ENCODE assay signal across 8 cellular contexts in genomic region chr19:55674841-55675660, GRCh38. TPM values are rescaled to one million over a fixed set of nuclear protein-coding genes. Genes with fewer than 3 reads are reported as not detected.
A peak's percentile ranks its signal among the peaks of the same experiment; 100 is the strongest.
DNase-seq lines count a peak whose midpoint lies in the region; ATAC-seq and TF ChIP-seq lines count a peak whose summit lies in the region.

Gene EPN1, plus strand, starts transcription at chr19:55675226. Its CDS starts 3,402 bp downstream, at chr19:55678628.

- no peaks in the 10 kb centered on the region for H3K27me3 ChIP-seq in SK-N-SH (ENCODE audit: insufficient read depth)

- no peak for TF ChIP-seq CTCF in SK-N-SH (IDR thresholded peaks at IDR 0.05)

- H3K79me2 ChIP-seq in SK-N-SH (ENCODE audit: insufficient read depth) = peaks cover 87% of the 10 kb centered on the region

- peaks cover 21 to 43% of the 10 kb centered on the region in 2 experiments for H3K36me3 ChIP-seq in SK-N-SH (replicated peaks in 1 of 2; ENCODE audit: control insufficient read depth in 1 of 2, insufficient read depth in 2 of 2, low read length in 1 of 2)

- WGBS in SK-N-SH (ENCODE audit: low lambda C conversion rate) = 0% methylated on average over 5 of the region's 101 CpGs

- H3K9me2 ChIP-seq in SK-N-SH = no peaks in the 10 kb centered on the region

- TF ChIP-seq RAD21 in SK-N-SH (IDR thresholded peaks at IDR 0.05; ENCODE audit: low read length) = no peak

- H3K4me2 ChIP-seq in SK-N-SH = peak within 1 kb of the TSS; percentile 97

- no peak within 1 kb of the TSS for H2AFZ ChIP-seq in SK-N-SH (ENCODE audit: low read depth)

- no peaks in the 10 kb centered on the region for H3K9me3 ChIP-seq in SK-N-SH

- peak within 1 kb of the TSS; percentile 87 for H3K9ac ChIP-seq in SK-N-SH

- peak within 1 kb of the TSS; percentile 74 to 96 for H3K4me3 ChIP-seq in SK-N-SH (ENCODE audit: low read depth in 2 of 2, low read length in 1 of 2)

- DNase-seq in GM04504 (ENCODE audit: low read depth) (peak; percentile 92), NCI-H1092 (lab: John Stamatoyannopoulos, UW) (peak; percentile 91), SK-N-SH (peak; percentile 99), globus pallidus (ENCODE audit: low spot score) (peak; percentile 92), nucleus accumbens (lab: John Stamatoyannopoulos, UW) (peak; percentile 67 to 97 (median 92)), superior temporal gyrus (ENCODE audit: extremely low spot score) (peak; percentile 95)
- DNase-seq in activated naive CD4-positive, alpha-beta T cell treated with anti-CD3 and anti-CD28 coated beads, Interleukin-2, amount 50 U/mL, for 16 hours = peak; percentile 98

- H4K20me1 ChIP-seq in SK-N-SH (ENCODE audit: insufficient read depth) = peaks cover 78% of the 10 kb centered on the region

- ATAC-seq in HG02588 (IDR thresholded peaks at IDR 0.05; ENCODE audit: unreplicated experiment) = peak; percentile 63

- peak within 1 kb of the TSS; percentile 74 to 84 for H3K27ac ChIP-seq in SK-N-SH (ENCODE audit: low read depth in 2 of 2, low read length in 1 of 2)

- CTCF ChIA-PET in SK-N-SH (lab: Yijun Ruan, JAX) = interaction anchor here (0.8 kb wide), 1 partner anchor 42 kb away, joined by 3 read pairs; no protein-coding TSS in a partner anchor

- TF ChIP-seq EP300 in SK-N-SH (IDR thresholded peaks at IDR 0.05; ENCODE audit: borderline replicate concordance in 1 of 2, low read depth in 1 of 2, low read length in 1 of 2) = 0 out of 4 replicates have a peak, but pooled peaks of 1 of the 2 experiments have one; percentile 29

- H3F3A ChIP-seq in SK-N-SH (replicated peaks; ENCODE audit: insufficient read depth) = peaks cover 38% of the 10 kb centered on the region

- POLR2A ChIA-PET in SK-N-SH (lab: Yijun Ruan, JAX) = no interaction called here

- H3K4me1 ChIP-seq in SK-N-SH (ENCODE audit: control insufficient read depth in 1 of 2, insufficient read depth in 2 of 2, low read depth in 1 of 2, low read length in 1 of 2) = peaks cover 7 to 28% of the 10 kb centered on the region in 2 experiments; a peak in 3 of 4 replicates

TF ChIP-seq in SK-N-SH, 30 proteins besides CTCF, POLR2A, EP300 and RAD21 (continues in another document):
- 0 out of 2 replicates have a peak, but pooled peaks have one; percentile 35 for TF ChIP-seq YY1 (IDR thresholded peaks at IDR 0.05; ENCODE audit: low read depth)
- peak; percentile 85 for TF ChIP-seq CHD2 (IDR thresholded peaks at IDR 0.05; ENCODE audit: low read length, partially characterized antibody)
- peak; percentile 29; the same call in 1 of the 2 replicates for TF ChIP-seq USF1 (IDR thresholded peaks at IDR 0.05; ENCODE audit: borderline replicate concordance, low read depth)
- no peak for TF ChIP-seq GATA2 (CRISPR knock-in tag; IDR thresholded peaks at IDR 0.05)
- TF ChIP-seq FOSL2 (IDR thresholded peaks at IDR 0.05; ENCODE audit: borderline replicate concordance, low read depth) = no peak
- no peak for TF ChIP-seq JUND (IDR thresholded peaks at IDR 0.05)
- no peak for TF ChIP-seq REST (IDR thresholded peaks at IDR 0.05; ENCODE audit: low read depth, low read length)
- TF ChIP-seq POLR2AphosphoS5 (IDR thresholded peaks at IDR 0.05; ENCODE audit: low read depth, low read length) = peak; percentile 86; the same call in 1 of the 2 replicates
- peak; percentile 37; the same call in 1 of the 2 replicates for TF ChIP-seq TAF1 (IDR thresholded peaks at IDR 0.05; ENCODE audit: borderline replicate concordance, low read depth, low read length)
- no peak for TF ChIP-seq RCOR1 (IDR thresholded peaks at IDR 0.05; ENCODE audit: low read length)
- peak; percentile 54; the same call in 1 of the 2 replicates for TF ChIP-seq NFIC (IDR thresholded peaks at IDR 0.05; ENCODE audit: borderline replicate concordance)
- TF ChIP-seq FOXJ3 (CRISPR knock-in tag; IDR thresholded peaks at IDR 0.05) = no peak
- TF ChIP-seq RFX5 (IDR thresholded peaks at IDR 0.05; ENCODE audit: low read length) = no peak
- no peak for TF ChIP-seq RXRA (IDR thresholded peaks at IDR 0.05; ENCODE audit: borderline replicate concordance, low read depth)
- TF ChIP-seq MXI1 (IDR thresholded peaks at IDR 0.05; ENCODE audit: low read depth, low read length) = peak; percentile 59
- TF ChIP-seq, protein P1, sequence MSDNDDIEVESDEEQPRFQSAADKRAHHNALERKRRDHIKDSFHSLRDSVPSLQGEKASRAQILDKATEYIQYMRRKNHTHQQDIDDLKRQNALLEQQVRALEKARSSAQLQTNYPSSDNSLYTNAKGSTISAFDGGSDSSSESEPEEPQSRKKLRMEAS (IDR thresholded peaks at IDR 0.05; ENCODE audit: low read depth) = peak; percentile 58; the same call in 1 of the 2 replicates
- no peak for TF ChIP-seq MEF2A (IDR thresholded peaks at IDR 0.05; ENCODE audit: borderline replicate concordance, low read depth)
- no peak for TF ChIP-seq NRF1 (IDR thresholded peaks at IDR 0.05; ENCODE audit: low read depth, low read length)
- TF ChIP-seq TEAD4 (IDR thresholded peaks at IDR 0.05; ENCODE audit: borderline replicate concordance, insufficient read depth) = no peak
- TF ChIP-seq FOXM1 (IDR thresholded peaks at IDR 0.05; ENCODE audit: low read depth) = no peak
- TF ChIP-seq IRF3 (IDR thresholded peaks at IDR 0.05; ENCODE audit: low read depth, low read length) = no peak
- no peak for TF ChIP-seq USF2 (IDR thresholded peaks at IDR 0.05; ENCODE audit: borderline replicate concordance, low read depth, low read length)
- TF ChIP-seq SIN3A (IDR thresholded peaks at IDR 0.05; ENCODE audit: borderline replicate concordance, low read depth, low read length) = peak; percentile 81; the same call in 1 of the 2 replicates
- peak; percentile 91 for TF ChIP-seq ELF1 (IDR thresholded peaks at IDR 0.05)
- TF ChIP-seq TCF12 (IDR thresholded peaks at IDR 0.05) = peak; percentile 24; the same call in 1 of the 2 replicates
- TF ChIP-seq SMC3 (IDR thresholded peaks at IDR 0.05; ENCODE audit: low read depth, low read length) = no peak
- TF ChIP-seq PBX3 (IDR thresholded peaks at IDR 0.05) = peak; percentile 76

RNA-seq across cellular contexts. Expression of gene EPN1, which starts in this region (rescaled TPM):
- 72.0 and 134 TPM in 2 replicates for polyA plus RNA-seq in SK-N-SH (2012; rRNA removed)
- 63.8 and 104 TPM in 2 replicates for polyA plus RNA-seq in SK-N-SH (2012; cell fraction: cytosol; rRNA removed)
- 83.4 and 133 TPM in 2 replicates for polyA plus RNA-seq in SK-N-SH (2012; cell fraction: nucleus; rRNA removed)

Comparison
In these comparisons a context has a peak if more than half of its experiments do, and no peak if none do; other contexts are left out.
1. Peak in every context shown above with its lines: DNase-seq, ATAC-seq, H3K4me3 ChIP-seq and H3K27ac ChIP-seq.